15 cellular contexts compared by ENCODE assay signal in the genomic region with DNA sequence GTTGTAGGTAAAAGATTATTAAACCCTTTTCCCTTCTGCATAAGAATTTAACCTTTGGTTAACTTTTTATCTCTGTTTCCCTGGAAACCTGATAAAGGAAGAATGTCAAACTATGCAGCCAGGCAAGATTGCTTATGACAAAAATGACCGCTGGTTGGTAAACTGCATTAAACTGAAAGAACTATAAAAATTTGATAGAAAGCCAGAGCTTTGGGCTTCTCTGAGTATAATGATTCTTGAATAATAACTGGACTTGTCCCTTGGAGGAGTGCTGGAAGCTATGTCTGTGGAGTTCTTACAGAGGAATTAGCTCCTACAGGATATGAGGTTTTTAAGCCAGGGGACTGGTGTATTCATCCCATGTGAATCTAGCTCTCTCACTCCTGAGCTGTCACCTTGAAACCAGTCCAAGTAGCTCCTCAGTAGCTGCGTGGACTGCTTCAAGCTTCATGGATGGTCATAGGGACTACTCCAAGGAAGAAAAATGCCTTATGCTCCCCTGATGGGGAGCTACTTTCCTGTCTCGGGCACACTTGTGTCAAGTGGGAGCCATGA. TPM values are rescaled to one million over a fixed set of nuclear protein-coding genes. Genes with fewer than 3 reads are reported as not detected.
A peak's percentile ranks its signal among the peaks of the same experiment; 100 is the strongest.
DNase-seq lines count a peak whose midpoint lies in the region; ATAC-seq, FAIRE-seq and TF ChIP-seq lines count a peak whose summit lies in the region.
"Had no signal": no experiment of that assay in that cellular context is flagged by ENCODE, and none has a peak within 500 bp of the region (broad histone marks: within the 10 kb centered on the region; RNA-seq: fewer than 3 reads in every experiment).

No MANE protein-coding gene starts in this region.

- no peaks in the 10 kb centered on the region for H3K9me3 ChIP-seq in endothelial cell of umbilical vein (replicated peaks; ENCODE audit: control insufficient read depth, insufficient read depth, low read length)
- H3K9me3 ChIP-seq: gastrocnemius medialis had no signal

- intact Hi-C loops in Right ventricle myocardium inferior (cut with DNase I) (loop anchor here (5.0 kb wide), 2 partner anchors 38 to 42 kb away; no protein-coding TSS in a partner anchor), cardiac septum (cut with DNase I) (loop anchor here (5.0 kb wide), 2 partner anchors 68 to 202 kb away; no protein-coding TSS in a partner anchor), endothelial cell of umbilical vein (cut with micrococcal nuclease) (loop anchor here (5.0 kb wide), 2 partner anchors 52 to 1318 kb away; partner anchors contain the start of gene RASL11B)

- H4K20me1 ChIP-seq in endothelial cell of umbilical vein (replicated peaks; ENCODE audit: control insufficient read depth, extremely low read depth, insufficient read depth, low read length): no peaks in the 10 kb centered on the region

- no peaks in the 10 kb centered on the region for H3K4me1 ChIP-seq in endothelial cell of umbilical vein (ENCODE audit: control insufficient read depth, extremely low read depth, insufficient read depth, low read length)
- H3K4me1 ChIP-seq: gastrocnemius medialis had no signal

- no peak overlapping the region for H3K4me2 ChIP-seq in endothelial cell of umbilical vein (ENCODE audit: insufficient read depth, low read length)

- H2AFZ ChIP-seq in endothelial cell of umbilical vein (ENCODE audit: low read depth, low read length): no peak overlapping the region

- H3K4me3 ChIP-seq in endothelial cell of umbilical vein (replicated peaks in 1 of 3; ENCODE audit: insufficient read depth in 1 of 3, low read depth in 1 of 3, low read length in 3 of 3): no peak overlapping the region
- H3K4me3 ChIP-seq: gastrocnemius medialis, SK-N-MC had no signal

- DNase-seq in Right ventricle myocardium inferior (ENCODE audit: missing footprints): no peak
- DNase-seq in cardiac septum (ENCODE audit: low spot score): no peak
- peak; percentile 54 for DNase-seq in endothelial cell of umbilical vein (ENCODE audit: low read depth, low spot score)
- DNase-seq in lung microvascular endothelial cell (ENCODE audit: low read depth in 2 of 2): peak; percentile 25 to 43
- no peak for DNase-seq in NCI-H2196 (lab: John Stamatoyannopoulos, UW; ENCODE audit: unreplicated experiment)
- DNase-seq: cerebellar nuclear complex, gastrocnemius medialis, NCI-H1092 had no signal

- CTCF ChIA-PET in endothelial cell of umbilical vein (lab: Charles Lee): interaction anchor here (0.8 to 2.0 kb wide), 9 partner anchors 9 to 1320 kb away, joined by 3 to 13 read pairs (median 3); no protein-coding TSS in a partner anchor

- no peak for FAIRE-seq in endothelial cell of umbilical vein (lab: Jason Lieb, UNC)
- FAIRE-seq: A204.1, GM18507 had no signal

- TF ChIP-seq POLR2A in endothelial cell of umbilical vein (IDR thresholded peaks at IDR 0.05; ENCODE audit: low read depth, low read length): no peak

- H3K79me2 ChIP-seq in endothelial cell of umbilical vein (ENCODE audit: control insufficient read depth, insufficient read depth, low read length): no peaks in the 10 kb centered on the region

- no peaks in the 10 kb centered on the region for H3K9me1 ChIP-seq in endothelial cell of umbilical vein (replicated peaks; ENCODE audit: control insufficient read depth, extremely low read depth, insufficient read depth, low read length)

- H3K9ac ChIP-seq in endothelial cell of umbilical vein (replicated peaks; ENCODE audit: extremely low read depth, insufficient read depth, low read length): no peak overlapping the region

- no peak for TF ChIP-seq CTCF in endothelial cell of umbilical vein (IDR thresholded peaks at IDR 0.05; ENCODE audit: extremely low read depth in 1 of 2, insufficient read depth in 1 of 2, low read depth in 1 of 2, low read length in 2 of 2)

- ATAC-seq in Right ventricle myocardium inferior (peak; percentile 62), HG03469 (IDR thresholded peaks at IDR 0.05; ENCODE audit: unreplicated experiment) (no peak), HG03108 (IDR thresholded peaks at IDR 0.05; ENCODE audit: unreplicated experiment) (no peak), GM21381 (IDR thresholded peaks at IDR 0.05; ENCODE audit: unreplicated experiment) (no peak)
- ATAC-seq: gastrocnemius medialis had no signal

- no peaks in the 10 kb centered on the region for H3K36me3 ChIP-seq in endothelial cell of umbilical vein (ENCODE audit: control insufficient read depth in 2 of 2, extremely low read depth in 1 of 2, insufficient read depth in 2 of 2, low read length in 2 of 2)
- H3K36me3 ChIP-seq: gastrocnemius medialis had no signal

- POLR2A ChIA-PET in endothelial cell of umbilical vein (lab: Charles Lee): no interaction called here

- no TSS peak for BruUV-seq in endothelial cell of umbilical vein (replicated peaks; lab: Mats Ljungman, UMichigan)

- H3K27me3 ChIP-seq in endothelial cell of umbilical vein (ENCODE audit: control insufficient read depth in 2 of 2, insufficient read depth in 2 of 2, low read length in 2 of 2): no peaks in the 10 kb centered on the region
- H3K27me3 ChIP-seq: gastrocnemius medialis had no signal

- no peak overlapping the region for H3K27ac ChIP-seq in endothelial cell of umbilical vein (ENCODE audit: insufficient read depth, low read depth, low read length)
- H3K27ac ChIP-seq: gastrocnemius medialis, SK-N-MC had no signal

- dilution Hi-C loops in endothelial cell of umbilical vein (cut with MboI; ENCODE audit: extremely low pct_ligation_motif_present, low sequenced_read_pairs): no loop called here

TF ChIP-seq in endothelial cell of umbilical vein, 7 proteins besides CTCF, POLR2A, EP300 and RAD21:
- TF ChIP-seq EZH2 (IDR thresholded peaks at IDR 0.05; ENCODE audit: borderline replicate concordance, low read depth, low read length, severe bottlenecking) (no peak), MYC (IDR thresholded peaks at IDR 0.05; ENCODE audit: low read depth, low read length) (no peak), FOS (IDR thresholded peaks at IDR 0.05; ENCODE audit: borderline replicate concordance, insufficient read depth, low read length) (no peak), POLR2AphosphoS5 (IDR thresholded peaks at IDR 0.05; ENCODE audit: insufficient read depth, low read depth, low read length) (no peak), MAX (IDR thresholded peaks at IDR 0.05; ENCODE audit: insufficient read depth, insufficient read length) (no peak), GATA2 (IDR thresholded peaks at IDR 0.05; ENCODE audit: insufficient read depth, insufficient read length, low read depth, low read length) (no peak), JUN (IDR thresholded peaks at IDR 0.05; ENCODE audit: borderline replicate concordance, insufficient read depth, insufficient read length, low read depth) (no peak)

RNA-seq across cellular contexts. Expression of gene RASL11B, which starts 52.0 kb away (rescaled TPM):
- total RNA-seq in Right ventricle myocardium inferior (3.7 TPM), cardiac septum (23.8 TPM), endothelial cell of umbilical vein (not detected in 2 replicates), lung microvascular endothelial cell (under 0.01 TPM in 1 of 2 replicates, not detected in the other)
- 0.29 and 0.83 TPM in 2 replicates for polyA plus RNA-seq in endothelial cell of umbilical vein
- 0.59 and 0.62 TPM in 2 replicates for polyA plus RNA-seq in endothelial cell of umbilical vein (2011; cell fraction: cytosol; rRNA removed)
- 1.5 and 1.6 TPM in 2 replicates for polyA plus RNA-seq in endothelial cell of umbilical vein (2011; cell fraction: nucleus; rRNA removed)
- 0.60 and 1.5 TPM in 2 replicates for polyA plus RNA-seq in endothelial cell of umbilical vein (2012)
- 0.42 and 0.78 TPM in 2 replicates for polyA minus RNA-seq in endothelial cell of umbilical vein
- polyA minus RNA-seq in endothelial cell of umbilical vein (2011; cell fraction: cytosol; rRNA and poly(A)+ RNA removed): not detected
- 1.3 and 2.4 TPM in 2 replicates for polyA minus RNA-seq in endothelial cell of umbilical vein (2011; cell fraction: nucleus; rRNA and poly(A)+ RNA removed)
- total RNA-seq: pulmonary artery endothelial cell had no signal

Comparison
In these comparisons a context has a peak if more than half of its experiments do, and no peak if none do; other contexts are left out.
1. DNase-seq: peak in endothelial cell of umbilical vein (single experiment) and lung microvascular endothelial cell (2 of 2); none in Right ventricle myocardium inferior (single experiment), cardiac septum (single experiment) and NCI-H2196 (single experiment).